ENCODE assay signal across 9 cellular contexts in genomic region chr1:7454052-7454815, GRCh38.
A peak's percentile ranks its signal among the peaks of the same experiment; 100 is the strongest.
DNase-seq lines count a peak whose midpoint lies in the region; ATAC-seq and TF ChIP-seq lines count a peak whose summit lies in the region.
"Had no signal": no experiment of that assay in that cellular context is flagged by ENCODE, and none has a peak within 500 bp of the region (broad histone marks: within the 10 kb centered on the region; RNA-seq: fewer than 3 reads in every experiment).

No MANE protein-coding gene starts in this region.

- H3K4me3 ChIP-seq in kidney epithelial cell (ENCODE audit: low read depth, low read length), result no peak overlapping the region
- H3K4me3 ChIP-seq: SK-N-MC had no signal

- TF ChIP-seq CTCF in GM12873 (IDR thresholded peaks at IDR 0.05; ENCODE audit: insufficient read depth, low read depth, low read length, missing control alignments) (peak; percentile 25), VCaP (conservative IDR thresholded peaks at IDR 0.05) (peak; percentile 79), kidney epithelial cell (IDR thresholded peaks at IDR 0.05; ENCODE audit: insufficient read depth, low read length, poor library complexity, severe bottlenecking) (peak; percentile 74)

- peaks cover 3% of the 10 kb centered on the region for H3K27me3 ChIP-seq in kidney epithelial cell (ENCODE audit: control insufficient read depth, insufficient read depth, low read length)

- peak; percentile 67 for DNase-seq in AG08395 (ENCODE audit: low spot score)
- DNase-seq in kidney epithelial cell (ENCODE audit: low read depth), result no peak
- no peak for DNase-seq in NCI-H1694 treated with DMSO at 0.1 percent for 48 hours (lab: John Stamatoyannopoulos, UW)
- DNase-seq in cortex of kidney (lab: John Stamatoyannopoulos, UW), result no peak

- no peak for TF ChIP-seq POLR2A in GM18505 (IDR thresholded peaks at IDR 0.05; ENCODE audit: borderline replicate concordance, extremely low read depth, insufficient read depth, insufficient read length)

- no peak for ATAC-seq in GM18505 (IDR thresholded peaks at IDR 0.05; ENCODE audit: unreplicated experiment)
- ATAC-seq in HG03159 (IDR thresholded peaks at IDR 0.05; ENCODE audit: unreplicated experiment), result no peak

- no peaks in the 10 kb centered on the region for H3K36me3 ChIP-seq in kidney epithelial cell (ENCODE audit: control insufficient read depth, insufficient read depth, low read length)

- no peak overlapping the region for H3K27ac ChIP-seq in VCaP
- H3K27ac ChIP-seq: SK-N-MC had no signal

Comparison
In these comparisons a context has a peak if more than half of its experiments do, and no peak if none do; other contexts are left out.
1. CTCF ChIP-seq: peak in every context shown above with its lines; median percentile 79 in VCaP; 74 in kidney epithelial cell; 25 in GM12873.